Comparison of ENCODE assay signal across 8 cellular contexts in genomic region chr20:49046087-49046900, GRCh38. TPM values are rescaled to one million over a fixed set of nuclear protein-coding genes. Genes with fewer than 3 reads are reported as not detected.
DNase-seq lines count a peak whose midpoint lies in the region; ATAC-seq and TF ChIP-seq lines count a peak whose summit lies in the region.

TSS of gene CSE1L (plus strand) at chr20:49046312. CDS start at chr20:49058464, 12,152 bp downstream.

- H3K9me3 ChIP-seq in mononuclear cell (ENCODE audit: low read depth, low read length): no peaks in the 10 kb centered on the region

- peak; percentile 14 for TF ChIP-seq CTCF in epithelial cell of esophagus (IDR thresholded peaks at IDR 0.05; ENCODE audit: insufficient read depth, low read depth, low read length, missing control alignments)

- peak within 1 kb of the TSS; percentile 99 to 100 (median 99) for H3K4me3 Mint-ChIP-seq in IgD-negative memory B cell

- peak within 1 kb of the TSS; percentile 98 to 100 (median 98) for H3K27ac Mint-ChIP-seq in IgD-negative memory B cell

- peaks cover 3% of the 10 kb centered on the region for H3K36me3 Mint-ChIP-seq in IgD-negative memory B cell

- no peaks in the 10 kb centered on the region for H3K9me3 Mint-ChIP-seq in IgD-negative memory B cell

- no peaks in the 10 kb centered on the region for H3K27me3 Mint-ChIP-seq in IgD-negative memory B cell

- H3K4me3 ChIP-seq in epithelial cell of esophagus (ENCODE audit: low read length) (peak within 1 kb of the TSS; percentile 92), mononuclear cell (ENCODE audit: low read length) (peak within 1 kb of the TSS; percentile 99)

- H3K4me1 ChIP-seq in mononuclear cell (ENCODE audit: insufficient read depth, low read length): peaks cover 36% of the 10 kb centered on the region

- DNase-seq in DMS 273 treated with DMSO at 0.1 percent for 48 hours (lab: John Stamatoyannopoulos, UW) (peak; percentile 92), OCI-M2 (lab: John Stamatoyannopoulos, UW; ENCODE audit: unreplicated experiment) (peak; percentile 93), activated T-cell treated with anti-CD3 and anti-CD28 coated beads for 4 hours (peak; percentile 94), epithelial cell of esophagus (ENCODE audit: low read depth) (peak; percentile 96)
- peak; percentile 90 for DNase-seq in stimulated activated CD8-positive, alpha-beta memory T cell treated with anti-CD3 and anti-CD28 coated beads, Interleukin-4, amount 100 ng/mL, for 1 hour (ENCODE audit: low read depth in 2 of 2, low spot score in 1 of 2)

- no peaks in the 10 kb centered on the region for H3K27me3 ChIP-seq in mononuclear cell (ENCODE audit: insufficient read depth, low read length)

- peak; percentile 86 for ATAC-seq in GM21529 (IDR thresholded peaks at IDR 0.05; ENCODE audit: unreplicated experiment)

- peaks cover 20 to 27% (median 23%) of the 10 kb centered on the region in 3 donors for H3K4me1 Mint-ChIP-seq in IgD-negative memory B cell

RNA-seq across cellular contexts. Expression of gene CSE1L, which starts in this region (rescaled TPM):
- polyA plus RNA-seq in IgD-negative memory B cell: 19.4 TPM
- 33.6 TPM for total RNA-seq in mononuclear cell

Comparison
In these comparisons a context has a peak if more than half of its experiments do, and no peak if none do; other contexts are left out.
1. Peak in every context shown above with its lines: DNase-seq, ATAC-seq and H3K4me3 ChIP-seq.